In the genomic region with DNA sequence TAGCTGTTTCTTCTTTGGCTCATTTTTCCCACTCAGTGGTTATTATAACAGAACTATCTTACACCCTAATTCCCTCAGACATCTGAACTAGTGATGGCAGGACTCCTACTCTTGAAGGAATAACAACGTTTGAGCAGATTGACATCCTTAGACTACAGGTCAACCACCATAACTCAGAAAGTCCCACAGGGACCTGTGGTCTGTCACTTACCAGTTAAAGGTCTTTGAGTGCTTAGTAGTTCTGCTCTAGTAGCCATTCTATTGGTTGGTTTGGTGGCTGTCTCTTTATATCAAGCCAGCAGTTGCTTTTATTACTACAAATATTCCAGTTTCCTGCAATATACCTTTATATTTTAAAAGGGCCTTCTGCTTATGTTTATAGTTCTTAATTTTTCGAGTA, we compare ENCODE assay signal across 19 cellular contexts.
DNase-seq lines count a peak whose midpoint lies in the region; ATAC-seq, FAIRE-seq and TF ChIP-seq lines count a peak whose summit lies in the region.
"Had no signal": no experiment of that assay in that cellular context is flagged by ENCODE, and none has a peak within 500 bp of the region (broad histone marks: within the 10 kb centered on the region; RNA-seq: fewer than 3 reads in every experiment).

No MANE protein-coding gene starts in this region.

- no peak for DNase-seq in GM19239 (ENCODE audit: insufficient read length, low spot score)
- no peak for DNase-seq in activated B cell treated with CpG ODN at 0.5 μM for 24 hours
- no peak for DNase-seq in chondrocyte (ENCODE audit: low spot score)
- DNase-seq in DMS153 (lab: John Stamatoyannopoulos, UW) = no peak
- no peak for DNase-seq in hippocampal formation (lab: John Stamatoyannopoulos, UW)
- no peak for DNase-seq in NCI-H187 treated with DMSO at 0.1 percent for 48 hours (lab: John Stamatoyannopoulos, UW)
- no peak for DNase-seq in omental fat pad (ENCODE audit: low spot score)
- DNase-seq: 8988T; Calu3; CD8-positive, alpha-beta T cell; DMS53; DND-41; EL; GOT3; H7; IMR-90 had no signal

- ATAC-seq in activated B cell treated with CpG ODN at 0.5 μM for 24 hours (ENCODE audit: low read depth) (peak; percentile 61), omental fat pad (ENCODE audit: low FRiP score) (no peak)
- ATAC-seq: CD8-positive, alpha-beta T cell; HCT116 had no signal

- intact Hi-C loops in activated B cell treated with CpG ODN at 0.5 μM for 24 hours (cut with micrococcal nuclease) = no loop called here

- H3K4me1 Mint-ChIP-seq in activated B cell treated with CpG ODN at 0.5 μM for 24 hours (peaks cover 3% of the 10 kb centered on the region), chondrocyte (ENCODE audit: low read depth) (peaks cover 2% of the 10 kb centered on the region)

- CTCF ChIA-PET in activated B cell treated with CpG ODN at 0.5 μM for 24 hours (lab: Charles Lee) = no interaction called here

- POLR2A ChIA-PET in activated B cell treated with CpG ODN at 0.5 μM for 24 hours (lab: Charles Lee) = interaction anchor here (1.1 kb wide), 1 partner anchor 40 kb away, joined by 3 read pairs; no protein-coding TSS in a partner anchor

- no peak overlapping the region for H3K4me3 Mint-ChIP-seq in activated B cell treated with CpG ODN at 0.5 μM for 24 hours
- H3K4me3 Mint-ChIP-seq in chondrocyte (ENCODE audit: unreplicated experiment) = no peak overlapping the region
- H3K4me3 Mint-ChIP-seq: CD8-positive, alpha-beta T cell had no signal

- H3K27ac Mint-ChIP-seq in activated B cell treated with CpG ODN at 0.5 μM for 24 hours (no peak overlapping the region), chondrocyte (ENCODE audit: unreplicated experiment) (peak overlapping the region; percentile 6)
- H3K27ac Mint-ChIP-seq: CD8-positive, alpha-beta T cell had no signal

- H3K9me3 Mint-ChIP-seq in activated B cell treated with CpG ODN at 0.5 μM for 24 hours (no peaks in the 10 kb centered on the region), chondrocyte (ENCODE audit: low read depth) (no peaks in the 10 kb centered on the region)
- H3K9me3 Mint-ChIP-seq: CD8-positive, alpha-beta T cell had no signal

- peak; percentile 4 for FAIRE-seq in GM19239 (lab: Jason Lieb, UNC)
- FAIRE-seq: GM12891, HTR-8/SVneo had no signal

- TF ChIP-seq CTCF in activated B cell treated with CpG ODN at 0.5 μM for 24 hours (IDR thresholded peaks at IDR 0.05) (no peak), chondrocyte (IDR thresholded peaks at IDR 0.05) (no peak), omental fat pad (IDR thresholded peaks at IDR 0.05) (no peak)

- H3K36me3 Mint-ChIP-seq in activated B cell treated with CpG ODN at 0.5 μM for 24 hours (ENCODE audit: low read depth) (peaks cover 88% of the 10 kb centered on the region), chondrocyte (ENCODE audit: low read depth) (peaks cover 44% of the 10 kb centered on the region)

- H3K27me3 Mint-ChIP-seq in activated B cell treated with CpG ODN at 0.5 μM for 24 hours (no peaks in the 10 kb centered on the region), chondrocyte (ENCODE audit: low read depth) (no peaks in the 10 kb centered on the region)
